ENCODE assay signal across 1 cellular context in genomic region chr1:44775078-44775929, GRCh38.
A peak's percentile ranks its signal among the peaks of the same experiment; 100 is the strongest.
TF ChIP-seq lines count a peak whose summit lies in the region.

Gene RPS8 (plus strand): TSS chr1:44775540. CDS start chr1:44775597, 57 bp downstream.

TF ChIP-seq in K562, 482 proteins besides CTCF, POLR2A, EP300 and RAD21 (continued from another document and continues in another):
- TF ChIP-seq ZNF583 (CRISPR knock-in tag; IDR thresholded peaks at IDR 0.05): no peak
- peak; percentile 97 for TF ChIP-seq HDAC2 (IDR thresholded peaks at IDR 0.05)
- TF ChIP-seq OTX1 (CRISPR knock-in tag; IDR thresholded peaks at IDR 0.05): peak; percentile 77
- peak; percentile 98; the same call in 1 of the 2 replicates for TF ChIP-seq RBM14 (IDR thresholded peaks at IDR 0.05; ENCODE audit: borderline replicate concordance, insufficient read depth, low read depth, low read length)
- TF ChIP-seq ZC3H11A (IDR thresholded peaks at IDR 0.05; ENCODE audit: low read depth, low read length): no peak
- TF ChIP-seq KAT8 (IDR thresholded peaks at IDR 0.05; ENCODE audit: low read depth): peak; percentile 48; the same call in 1 of the 2 replicates
- TF ChIP-seq ZNF699 (CRISPR knock-in tag; IDR thresholded peaks at IDR 0.05; ENCODE audit: insufficient replicate concordance): no peak
- TF ChIP-seq SMARCA4 (IDR thresholded peaks at IDR 0.05): peak; percentile 90
- TF ChIP-seq MCM7 (IDR thresholded peaks at IDR 0.05): peak in 1 of 2 experiments; percentile 89; a peak in 2 of 4 replicates
- TF ChIP-seq ZBED1 (IDR thresholded peaks at IDR 0.05): peak; percentile 84
- TF ChIP-seq ZNF398 (CRISPR knock-in tag; IDR thresholded peaks at IDR 0.05): no peak
- no peak for TF ChIP-seq ZNF280A (IDR thresholded peaks at IDR 0.05; ENCODE audit: low read depth, partially characterized antibody)
- peak; percentile 87 for TF ChIP-seq NCOA4 (IDR thresholded peaks at IDR 0.05; ENCODE audit: partially characterized antibody)
- no peak for TF ChIP-seq NR3C1 (CRISPR knock-in tag; IDR thresholded peaks at IDR 0.05)
- TF ChIP-seq NFE2L1 (tag; IDR thresholded peaks at IDR 0.05; ENCODE audit: borderline replicate concordance, low read depth): no peak
- TF ChIP-seq POLR2B (IDR thresholded peaks at IDR 0.05; ENCODE audit: low read depth, partially characterized antibody): peak; percentile 99
- no peak; the same call in 1 of the 2 replicates for TF ChIP-seq NCOA6 (IDR thresholded peaks at IDR 0.05)
- no peak for TF ChIP-seq CHD7 (IDR thresholded peaks at IDR 0.05; ENCODE audit: low read depth, low read length)
- TF ChIP-seq IRF2 (CRISPR knock-in tag; IDR thresholded peaks at IDR 0.05): 0 out of 2 replicates have a peak, but pooled peaks have one; percentile 34
- TF ChIP-seq ZNF232 (CRISPR knock-in tag; IDR thresholded peaks at IDR 0.05): peak; percentile 69; the same call in 1 of the 2 replicates
- no peak for TF ChIP-seq PBX2 (CRISPR knock-in tag; IDR thresholded peaks at IDR 0.05; ENCODE audit: low read depth)
- 0 out of 2 replicates have a peak, but pooled peaks have one; percentile 4 for TF ChIP-seq PBX2 (tag; conservative IDR thresholded peaks at IDR 0.05; ENCODE audit: low read depth)
- TF ChIP-seq BRF1 (IDR thresholded peaks at IDR 0.05; ENCODE audit: borderline replicate concordance, extremely low read depth, insufficient read length): no peak
- TF ChIP-seq ARID2 (IDR thresholded peaks at IDR 0.05): peak; percentile 66; the same call in 1 of the 2 replicates
- no peak; the same call in 1 of the 2 replicates for TF ChIP-seq HES1 (IDR thresholded peaks at IDR 0.05; ENCODE audit: low read depth)
- no peak for TF ChIP-seq ELK1 (CRISPR knock-in tag; IDR thresholded peaks at IDR 0.05)
- peak; percentile 93 for TF ChIP-seq DPF2 (IDR thresholded peaks at IDR 0.05)
- TF ChIP-seq NFIX (CRISPR knock-in tag; IDR thresholded peaks at IDR 0.05; ENCODE audit: low read depth): no peak
- TF ChIP-seq TBP (optimal IDR thresholded peaks at IDR 0.05; ENCODE audit: low read depth, low read length): peak; percentile 99
- 0 out of 2 replicates have a peak, but pooled peaks have one; percentile 78 for TF ChIP-seq HDAC8 (tag; IDR thresholded peaks at IDR 0.05)
- TF ChIP-seq C11orf30 (IDR thresholded peaks at IDR 0.05; ENCODE audit: low read depth): peak; percentile 96
- TF ChIP-seq RHOXF2B (CRISPR knock-in tag; conservative IDR thresholded peaks at IDR 0.05): no peak; the same call in 1 of the 2 replicates
- TF ChIP-seq NR1H2 (CRISPR knock-in tag; IDR thresholded peaks at IDR 0.05): no peak
- TF ChIP-seq FOXP1 (CRISPR knock-in tag; IDR thresholded peaks at IDR 0.05): peak; percentile 74; the same call in 1 of the 2 replicates
- peak; percentile 54 for TF ChIP-seq USF2 (CRISPR knock-in tag; IDR thresholded peaks at IDR 0.05)
- TF ChIP-seq BCLAF1 (IDR thresholded peaks at IDR 0.05; ENCODE audit: borderline replicate concordance in 1 of 2, control insufficient read depth in 1 of 2, low read depth in 2 of 2, low read length in 1 of 2): peak in 1 of 2 experiments; percentile 75; a peak in 1 of 4 replicates
